ENCODE assay signal across 26 cellular contexts in genomic region chr7:68692511-68692910, GRCh38.
A peak's percentile ranks its signal among the peaks of the same experiment; 100 is the strongest.
DNase-seq lines count a peak whose midpoint lies in the region; ATAC-seq and TF ChIP-seq lines count a peak whose summit lies in the region.
"Had no signal": no experiment of that assay in that cellular context is flagged by ENCODE, and none has a peak within 500 bp of the region (broad histone marks: within the 10 kb centered on the region; RNA-seq: fewer than 3 reads in every experiment).

No MANE protein-coding gene starts in this region.

- no peak overlapping the region for H3K23ac ChIP-seq in mesenchymal stem cell (ENCODE audit: low read length in 2 of 2)

- WGBS in mesenchymal stem cell, result 73% methylated on average over 3 of the region's 4 CpGs

- no peak overlapping the region for H4K8ac ChIP-seq in mesenchymal stem cell (ENCODE audit: low read length)

- peak overlapping the region; percentile 83 for H3K27ac ChIP-seq in mesenchymal stem cell (ENCODE audit: low read length, poor library complexity, severe bottlenecking)

- H3K36me3 ChIP-seq in adipocyte (ENCODE audit: control insufficient read depth, insufficient read depth, low read length, severe bottlenecking), result no peaks in the 10 kb centered on the region
- no peaks in the 10 kb centered on the region for H3K36me3 ChIP-seq in mesenchymal stem cell (ENCODE audit: control insufficient read depth in 1 of 2, insufficient read depth in 2 of 2, low read depth in 1 of 2, low read length in 2 of 2)
- H3K36me3 ChIP-seq: HAP-1 had no signal

- H2BK15ac ChIP-seq in mesenchymal stem cell (ENCODE audit: low read depth, poor library complexity, severe bottlenecking), result no peak overlapping the region

- peaks cover 21% of the 10 kb centered on the region for H3K9me3 Mint-ChIP-seq in HFFc6

- ATAC-seq in GM21423 (IDR thresholded peaks at IDR 0.05; ENCODE audit: unreplicated experiment) (no peak), GM19351 (IDR thresholded peaks at IDR 0.05; ENCODE audit: unreplicated experiment) (no peak), GM18907 (IDR thresholded peaks at IDR 0.05; ENCODE audit: unreplicated experiment) (no peak)
- ATAC-seq: CD8-positive, alpha-beta T cell; GM12878; GM23338 had no signal

- peaks cover 4% of the 10 kb centered on the region for H3K27me3 Mint-ChIP-seq in HFFc6 (ENCODE audit: insufficient read depth)
- H3K27me3 Mint-ChIP-seq: IgD-negative memory B cell had no signal

- peaks cover 14% of the 10 kb centered on the region for H3K4me1 ChIP-seq in adipocyte (ENCODE audit: control insufficient read depth, insufficient read depth, low read length)
- H3K4me1 ChIP-seq in mesenchymal stem cell (ENCODE audit: control insufficient read depth, insufficient read depth, low read depth, low read length), result peaks cover 3% of the 10 kb centered on the region
- H3K4me1 ChIP-seq: HAP-1 had no signal

- H3K27me3 ChIP-seq in adipocyte (replicated peaks; ENCODE audit: control insufficient read depth, insufficient read depth, low read length) (no peaks in the 10 kb centered on the region), mesenchymal stem cell (ENCODE audit: control insufficient read depth in 1 of 2, insufficient read depth in 1 of 2, low read length in 2 of 2) (peaks cover 0 to 6% of the 10 kb centered on the region in 2 experiments)

- no peak for TF ChIP-seq CTCF in HFFc6 (IDR thresholded peaks at IDR 0.05)

- H2BK12ac ChIP-seq in mesenchymal stem cell (ENCODE audit: low read length in 2 of 2), result no peak overlapping the region

- H2BK120ac ChIP-seq in mesenchymal stem cell (ENCODE audit: low read depth, low read length), result no peak overlapping the region

- H3K4ac ChIP-seq in mesenchymal stem cell (ENCODE audit: low read depth in 1 of 2, low read length in 2 of 2), result no peak overlapping the region

- H3K14ac ChIP-seq in mesenchymal stem cell (ENCODE audit: low read length in 2 of 2), result no peak overlapping the region

- H3K9me3 ChIP-seq in adipocyte (ENCODE audit: control insufficient read depth, low read length) (no peaks in the 10 kb centered on the region), mesenchymal stem cell (ENCODE audit: control insufficient read depth, low read length) (no peaks in the 10 kb centered on the region)
- H3K9me3 ChIP-seq: HAP-1 had no signal

- no peak for DNase-seq in HFFc6
- DNase-seq in adipocyte (ENCODE audit: low read depth), result no peak
- no peak for DNase-seq in mesenchymal stem cell
- DNase-seq in AG08395 (ENCODE audit: low spot score), result no peak
- DNase-seq: ACHN; AML-193; C1 segment of cervical spinal cord; CD8-positive, alpha-beta T cell; DND-41; NCI-H1105; NCI-H146; NCI-H2029 treated with DMSO at 0.1 percent for 48 hours; NCI-H345; NCI-H524 treated with DMSO at 0.1 percent for 48 hours; NCI-H82; OCI-M1; RPMI8226; SHP77; T-helper 1 cell had no signal

- no peak overlapping the region for H4K91ac ChIP-seq in mesenchymal stem cell (ENCODE audit: low read length)

- H3K27ac Mint-ChIP-seq in HFFc6, result peak overlapping the region; percentile 98
- H3K27ac Mint-ChIP-seq: CD8-positive, alpha-beta T cell; GM23338; IgD-negative memory B cell had no signal

- H3K4me2 ChIP-seq in mesenchymal stem cell (ENCODE audit: low read length, poor library complexity, severe bottlenecking), result no peak overlapping the region
- H3K4me2 ChIP-seq: GM23338 had no signal

- peak overlapping the region; percentile 66; the same call in 1 of the 2 replicates for H3K4me3 Mint-ChIP-seq in HFFc6
- H3K4me3 Mint-ChIP-seq: CD8-positive, alpha-beta T cell; GM23338; IgD-negative memory B cell had no signal

- no peak overlapping the region for H3K18ac ChIP-seq in mesenchymal stem cell (ENCODE audit: low read depth in 1 of 2, low read length in 2 of 2)

- peaks cover 11% of the 10 kb centered on the region; the same call in 1 of the 2 replicates for H3K36me3 Mint-ChIP-seq in HFFc6 (ENCODE audit: low read depth)
- H3K36me3 Mint-ChIP-seq: CD8-positive, alpha-beta T cell; IgD-negative memory B cell had no signal

- no peak overlapping the region for H2AFZ ChIP-seq in mesenchymal stem cell (ENCODE audit: low read depth, low read length)
- H2AFZ ChIP-seq: GM23338 had no signal

- peak overlapping the region; percentile 40 for H3K4me3 ChIP-seq in adipocyte (ENCODE audit: low read length)
- no peak overlapping the region for H3K4me3 ChIP-seq in mesenchymal stem cell (ENCODE audit: insufficient read depth in 1 of 2, low read depth in 1 of 2, low read length in 2 of 2)
- H3K4me3 ChIP-seq: GM12878, GM23338, HAP-1 had no signal

- H3K79me1 ChIP-seq in mesenchymal stem cell (replicated peaks; ENCODE audit: low read length, poor library complexity, severe bottlenecking), result no peaks in the 10 kb centered on the region

- no peak overlapping the region for H2BK5ac ChIP-seq in mesenchymal stem cell (ENCODE audit: low read depth, low read length, poor library complexity, severe bottlenecking)

- peak overlapping the region; percentile 69 for H2AK5ac ChIP-seq in mesenchymal stem cell (ENCODE audit: low read length, severe bottlenecking)

- H3K9ac ChIP-seq in adipocyte (ENCODE audit: low read length) (no peak overlapping the region), mesenchymal stem cell (ENCODE audit: low read length) (peak overlapping the region; percentile 71)

- H3K4me1 Mint-ChIP-seq in HFFc6 (ENCODE audit: low read depth), result peaks cover 41% of the 10 kb centered on the region; the same call in 1 of the 2 replicates
- H3K4me1 Mint-ChIP-seq: GM23338, IgD-negative memory B cell had no signal
